ENCODE assay signal across 10 cellular contexts in the genomic region with DNA sequence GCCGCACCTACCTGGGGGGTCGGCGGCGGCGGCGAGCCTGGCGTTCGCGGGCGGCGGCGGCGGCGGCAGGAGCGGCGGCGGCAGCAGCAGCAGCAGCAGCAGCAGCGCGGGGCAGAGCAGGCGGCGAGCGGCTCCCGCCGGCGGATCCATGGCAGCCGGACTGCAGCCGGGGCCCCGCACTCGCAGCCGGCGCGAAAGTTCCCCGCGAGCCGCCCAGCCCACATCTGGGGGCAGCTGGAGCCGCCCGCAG. TPM values are rescaled to one million over a fixed set of nuclear protein-coding genes. Genes with fewer than 3 reads are reported as not detected.
DNase-seq lines count a peak whose midpoint lies in the region; ATAC-seq and TF ChIP-seq lines count a peak whose summit lies in the region.
"Had no signal": no experiment of that assay in that cellular context is flagged by ENCODE, and none has a peak within 500 bp of the region (broad histone marks: within the 10 kb centered on the region; RNA-seq: fewer than 3 reads in every experiment).

No MANE protein-coding gene starts in this region.

- H2BK120ac ChIP-seq in mesendoderm (ENCODE audit: low read depth, low read length) = no peak overlapping the region

- H4K5ac ChIP-seq in mesendoderm (ENCODE audit: low read length) = no peak overlapping the region

- H3K4ac ChIP-seq in mesendoderm (ENCODE audit: low read depth, low read length) = no peak overlapping the region

- no peak overlapping the region for H2BK5ac ChIP-seq in mesendoderm (ENCODE audit: low read length)

- intact Hi-C loops in heart right ventricle (cut with DNase I) = loop anchor here in 7 of 10 donors (5.0 to 10.0 kb wide), 3 partner anchors 170 to 180 kb away; no protein-coding TSS in a partner anchor
- intact Hi-C loops in cardiac septum (cut with DNase I) = loop anchor here (2.0 to 10.0 kb wide), 2 partner anchors 150 to 178 kb away; no protein-coding TSS in a partner anchor
- intact Hi-C loops in uterus (cut with DNase I; ENCODE audit: low total_unique reads) = loop anchor here (10.0 kb wide), 1 partner anchor 150 kb away; no protein-coding TSS in a partner anchor

- no peak overlapping the region for H3K23ac ChIP-seq in mesendoderm (ENCODE audit: low read length)

- H3K27me3 ChIP-seq in heart right ventricle = peaks cover 7 to 83% (median 60%) of the 10 kb centered on the region in 7 donors
- H3K27me3 ChIP-seq in mesendoderm (ENCODE audit: insufficient read depth, low read length, poor library complexity) = peaks cover 4% of the 10 kb centered on the region
- H3K27me3 ChIP-seq in uterus = no peaks in the 10 kb centered on the region

- no peaks in the 10 kb centered on the region for H3K79me2 ChIP-seq in mesendoderm (ENCODE audit: control insufficient read depth, insufficient read depth, low read length)

- H3K4me1 ChIP-seq in heart right ventricle (peaks cover 8 to 46% (median 19%) of the 10 kb centered on the region in 9 donors), mesendoderm (ENCODE audit: control insufficient read depth, low read depth, low read length) (no peaks in the 10 kb centered on the region), uterus (no peaks in the 10 kb centered on the region)

- H3K4me3 ChIP-seq in heart right ventricle = peak overlapping the region in 9 of 10 donors; percentile 43 to 66 (median 61)
- H3K4me3 ChIP-seq in coronary artery = peak overlapping the region; percentile 80
- H3K4me3 ChIP-seq in mesendoderm (ENCODE audit: low read length) = no peak overlapping the region
- H3K4me3 ChIP-seq in uterus = peak overlapping the region; percentile 48 to 81

- no peaks in the 10 kb centered on the region for H3K79me1 ChIP-seq in mesendoderm (ENCODE audit: low read length)

- H2BK15ac ChIP-seq in mesendoderm (replicated peaks; ENCODE audit: low read depth) = no peak overlapping the region

- H3K9ac ChIP-seq in mesendoderm (ENCODE audit: low read length) = no peak overlapping the region
- H3K9ac ChIP-seq: KMS-11 had no signal

- no peak overlapping the region for H2AK5ac ChIP-seq in mesendoderm (ENCODE audit: low read length)

- no peak overlapping the region for H3K4me2 ChIP-seq in mesendoderm (ENCODE audit: low read length)
- H3K4me2 ChIP-seq: KMS-11 had no signal

- 0 to 1% methylated on average over 20 to 37 of the region's 37 CpGs for WGBS in heart right ventricle, 2 donors
- no CpG with 5 or more reads among the region's 37 CpGs for WGBS in mesendoderm (ENCODE audit: extremely low coverage, insufficient coverage, low lambda C conversion rate)

- peak overlapping the region; percentile 54 for H3K56ac ChIP-seq in mesendoderm (ENCODE audit: low read length)

- peaks cover 0 to 4% (median 0%) of the 10 kb centered on the region in 9 donors for H3K36me3 ChIP-seq in heart right ventricle
- no peaks in the 10 kb centered on the region for H3K36me3 ChIP-seq in mesendoderm (ENCODE audit: control insufficient read depth, insufficient read depth, low read length)
- H3K36me3 ChIP-seq in uterus = no peaks in the 10 kb centered on the region

- peak in 1 of 8 donors; percentile 28 for ATAC-seq in heart right ventricle
- no peak for ATAC-seq in GM19395 (IDR thresholded peaks at IDR 0.05; ENCODE audit: unreplicated experiment)

- TF ChIP-seq POLR2A in uterus (IDR thresholded peaks at IDR 0.05) = peak in 1 of 2 donors; percentile 29

- peak overlapping the region in 4 of 10 donors; percentile 41 to 83 (median 58) for H3K27ac ChIP-seq in heart right ventricle
- H3K27ac ChIP-seq in coronary artery = peak overlapping the region; percentile 61 to 85
- H3K27ac ChIP-seq in mesendoderm (ENCODE audit: low read depth, low read length) = no peak overlapping the region
- peak overlapping the region; percentile 79 to 84 for H3K27ac ChIP-seq in uterus
- H3K27ac ChIP-seq: KMS-11 had no signal

- DNase-seq in heart right ventricle = no peak
- no peak for DNase-seq in cardiac septum (ENCODE audit: low spot score)
- DNase-seq in coronary artery (ENCODE audit: low spot score) = no peak
- no peak for DNase-seq in mesendoderm
- DNase-seq in uterus = no peak
- DNase-seq in GM19238 (ENCODE audit: insufficient read length, low spot score) = no peak
- no peak for DNase-seq in pons (ENCODE audit: low spot score)
- DNase-seq: NCI-H510A treated with DMSO at 0.1 percent for 48 hours had no signal

- H3K9me3 ChIP-seq in heart right ventricle = no peaks in the 10 kb centered on the region
- no peaks in the 10 kb centered on the region for H3K9me3 ChIP-seq in uterus

- TF ChIP-seq CTCF in heart right ventricle (IDR thresholded peaks at IDR 0.05) (no peak), coronary artery (IDR thresholded peaks at IDR 0.05) (no peak), uterus (IDR thresholded peaks at IDR 0.05) (peak in 1 of 4 experiments; percentile 1)

- no peak overlapping the region for H4K8ac ChIP-seq in mesendoderm (ENCODE audit: low read depth, low read length)

- peak overlapping the region; percentile 55 for H3K18ac ChIP-seq in mesendoderm (ENCODE audit: low read length)

RNA-seq across cellular contexts. Expression of gene ADAMTS2, which starts 0.2 kb away (rescaled TPM):
- total RNA-seq in heart right ventricle (10 to 100 TPM in 1 of 10 donors, 1 to 10 TPM in 9; 1.7 to 13.5 (median 3.0) TPM), cardiac septum (5.9 TPM), uterus (10 to 100 TPM in 3 of 4 donors, 1 to 10 TPM in 1; 4.1 to 97.1 (median 40.3) TPM)
- 1 to 10 TPM; 5.0 to 7.3 TPM for polyA plus RNA-seq in heart right ventricle
- 0.59 TPM for polyA plus RNA-seq in mesendoderm (2013, experiment 1 of 2)
- 0.83 TPM for polyA plus RNA-seq in mesendoderm (2013, experiment 2 of 2)
